10 cellular contexts compared by ENCODE assay signal in the genomic region with DNA sequence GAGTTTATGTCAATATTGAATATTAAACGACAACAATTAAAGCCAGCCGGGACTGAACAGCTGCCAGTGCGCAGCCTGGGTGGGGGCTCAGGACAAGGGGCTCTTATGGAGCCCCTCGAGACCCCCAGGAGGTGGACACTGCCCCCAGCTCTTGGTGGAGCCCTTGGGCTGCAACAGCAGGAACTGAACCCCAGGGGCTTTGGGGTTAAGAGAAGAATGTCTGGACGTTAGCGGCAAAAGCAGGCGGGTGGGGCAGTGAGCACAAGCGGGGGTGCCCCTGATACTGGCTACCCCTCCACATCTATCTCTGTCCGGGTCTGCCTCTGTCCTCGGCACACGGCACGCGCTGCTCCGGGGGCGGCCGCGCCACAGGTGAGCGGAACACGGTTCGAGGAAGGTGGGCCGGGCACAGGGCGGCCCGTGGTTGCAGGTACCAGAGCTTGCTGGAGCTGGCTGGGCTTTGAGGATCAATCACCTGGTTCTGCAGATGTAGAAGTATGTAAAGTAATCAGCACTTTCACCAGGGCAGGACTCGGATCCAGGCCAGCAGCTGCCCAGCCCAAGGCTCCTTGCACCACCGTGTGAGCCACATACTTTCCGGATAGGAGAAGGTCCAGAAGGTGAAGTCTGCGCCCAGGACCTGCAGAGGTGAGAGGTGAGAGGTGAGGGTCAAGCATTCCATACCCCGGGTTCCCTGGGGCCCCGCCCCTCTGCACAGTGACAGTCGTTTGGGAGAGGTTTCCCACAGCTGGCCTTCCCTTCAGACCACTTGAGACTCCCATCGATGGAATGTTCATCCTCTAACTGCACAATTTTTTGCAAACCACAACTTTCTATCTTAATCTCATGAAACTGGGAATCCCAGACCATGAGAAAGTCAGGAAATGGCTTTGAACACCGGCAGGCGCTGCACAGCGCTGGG. TPM values are rescaled to one million over a fixed set of nuclear protein-coding genes. Genes with fewer than 3 reads are reported as not detected.
DNase-seq lines count a peak whose midpoint lies in the region; ATAC-seq and TF ChIP-seq lines count a peak whose summit lies in the region.
"Had no signal": no experiment of that assay in that cellular context is flagged by ENCODE, and none has a peak within 500 bp of the region (broad histone marks: within the 10 kb centered on the region; RNA-seq: fewer than 3 reads in every experiment).

No MANE protein-coding gene starts in this region.

- CTCF ChIA-PET in HEK293 (lab: Yijun Ruan, JAX) = interaction anchor here (1.1 kb wide), 1 partner anchor 159 kb away, joined by 3 read pairs; no protein-coding TSS in a partner anchor

- 51% methylated on average over 34 of the region's 34 CpGs for WGBS in smooth muscle cell (ENCODE audit: low lambda C conversion rate)

- DNase-seq in brain microvascular endothelial cell (peak; percentile 92), left lung (peak; percentile 29 to 75), smooth muscle cell (lab: John Stamatoyannopoulos, UW; ENCODE audit: unreplicated experiment) (no peak), SHP77 (lab: John Stamatoyannopoulos, UW) (no peak)
- DNase-seq: foreskin melanocyte, NCI-H345, RPMI8226 had no signal

- no peaks in the 10 kb centered on the region for H4K20me1 ChIP-seq in smooth muscle cell (ENCODE audit: low read depth)

- H3K4me3 ChIP-seq in HEK293 (ENCODE audit: low read depth, low read length) = no peak overlapping the region
- no peak overlapping the region for H3K4me3 ChIP-seq in brain microvascular endothelial cell (ENCODE audit: low read depth, low read length)
- no peak overlapping the region for H3K4me3 ChIP-seq in left lung
- H3K4me3 ChIP-seq in smooth muscle cell = no peak overlapping the region

- intact Hi-C loops in left lung (cut with DNase I) = no loop called here

- H3K27me3 ChIP-seq in brain microvascular endothelial cell (replicated peaks) (no peaks in the 10 kb centered on the region), left lung (no peaks in the 10 kb centered on the region), smooth muscle cell (ENCODE audit: low read depth) (no peaks in the 10 kb centered on the region)

- H3K27ac ChIP-seq in HEK293 (ENCODE audit: extremely low read depth, low read depth, low read length) = no peak overlapping the region
- peak overlapping the region; percentile 99 for H3K27ac ChIP-seq in brain microvascular endothelial cell
- peak overlapping the region; percentile 56 to 85 for H3K27ac ChIP-seq in left lung
- H3K27ac ChIP-seq in smooth muscle cell (ENCODE audit: low read depth) = peak overlapping the region; percentile 98

- H3K4me2 ChIP-seq in smooth muscle cell = peak overlapping the region; percentile 61

- peaks cover 20% of the 10 kb centered on the region for H3K79me2 ChIP-seq in smooth muscle cell (ENCODE audit: low read depth)

- in situ Hi-C loops in brain microvascular endothelial cell (cut with HindIII; ENCODE audit: low pct_ligation_motif_present, low sequenced_read_pairs) = no loop called here

- H3K9ac ChIP-seq in smooth muscle cell (ENCODE audit: low read depth) = peak overlapping the region; percentile 75

- no peak overlapping the region for H2AFZ ChIP-seq in smooth muscle cell (ENCODE audit: low read depth)

- H3F3A ChIP-seq in smooth muscle cell (ENCODE audit: low read depth) = peaks cover 29% of the 10 kb centered on the region

- H3K9me3 ChIP-seq in HEK293 (ENCODE audit: control insufficient read depth, insufficient read depth, low read depth, low read length) = no peaks in the 10 kb centered on the region
- no peaks in the 10 kb centered on the region for H3K9me3 ChIP-seq in left lung
- H3K9me3 ChIP-seq in smooth muscle cell (replicated peaks; ENCODE audit: low read depth) = no peaks in the 10 kb centered on the region

- TF ChIP-seq CTCF in HEK293 (tag by site-specific recombination; IDR thresholded peaks at IDR 0.05) (no peak), brain microvascular endothelial cell (IDR thresholded peaks at IDR 0.05; ENCODE audit: low read depth, low read length, missing control alignments) (no peak), left lung (IDR thresholded peaks at IDR 0.05) (no peak), smooth muscle cell (IDR thresholded peaks at IDR 0.05; ENCODE audit: borderline replicate concordance, insufficient read depth, poor library complexity, severe bottlenecking) (no peak)

- POLR2A ChIA-PET in HEK293 (lab: Yijun Ruan, JAX) = no interaction called here

- H3K4me1 ChIP-seq in HEK293 (ENCODE audit: control insufficient read depth, insufficient read depth, low read length) (no peaks in the 10 kb centered on the region), left lung (peaks cover 16 to 31% of the 10 kb centered on the region in 2 donors), smooth muscle cell (ENCODE audit: low read depth) (peaks cover 20% of the 10 kb centered on the region)

- H3K36me3 ChIP-seq in HEK293 (ENCODE audit: control insufficient read depth in 2 of 2, insufficient read depth in 1 of 2, low read length in 2 of 2) = no peaks in the 10 kb centered on the region
- H3K36me3 ChIP-seq in brain microvascular endothelial cell (replicated peaks) = no peaks in the 10 kb centered on the region
- H3K36me3 ChIP-seq in left lung = no peaks in the 10 kb centered on the region
- no peaks in the 10 kb centered on the region for H3K36me3 ChIP-seq in smooth muscle cell (ENCODE audit: low read depth)

- peak; percentile 6 for ATAC-seq in left lung
- ATAC-seq in HG03354 (IDR thresholded peaks at IDR 0.05; ENCODE audit: poor library complexity, severe bottlenecking, unreplicated experiment) = no peak
- no peak for ATAC-seq in GM21619 (IDR thresholded peaks at IDR 0.05; ENCODE audit: unreplicated experiment)

TF ChIP-seq in HEK293, 187 proteins besides CTCF, POLR2A, EP300 and RAD21:
- TF ChIP-seq ZNF155 (tag by site-specific recombination; IDR thresholded peaks at IDR 0.05) (no peak), ZNF600 (tag by site-specific recombination; IDR thresholded peaks at IDR 0.05) (0 out of 2 replicates have a peak, but pooled peaks have one; percentile 42)

RNA-seq across cellular contexts. Expression of a gene that starts 12.4 kb away (rescaled TPM):
- total RNA-seq in left lung = 10 to 100 TPM; 31.6 to 35.1 TPM
- 32.1 and 58.3 TPM in 2 replicates for total RNA-seq in smooth muscle cell
- polyA plus RNA-seq in smooth muscle cell = 69.6 and 70.0 TPM in 2 replicates

Comparison
In these comparisons a context has a peak if more than half of its experiments do, and no peak if none do; other contexts are left out.
1. DNase-seq: peak in brain microvascular endothelial cell (single experiment) and left lung (2 of 2); none in smooth muscle cell (single experiment) and SHP77 (0 of 2).